In genomic region chr3:51983578-51984268, GRCh38 we compare ENCODE assay signal across 8 cellular contexts. TPM values are rescaled to one million over a fixed set of nuclear protein-coding genes. Genes with fewer than 3 reads are reported as not detected.
DNase-seq lines count a peak whose midpoint lies in the region; ATAC-seq and TF ChIP-seq lines count a peak whose summit lies in the region.

No MANE protein-coding gene starts in this region.

- H3K4me3 ChIP-seq in ACC112 (ENCODE audit: low read depth, low read length) (peak overlapping the region; percentile 85), LNCaP clone FGC (ENCODE audit: low read depth, low read length) (peak overlapping the region; percentile 66), colonic mucosa (peak overlapping the region; percentile 60), muscle layer of duodenum (ENCODE audit: low read depth in 1 of 2, low read length in 2 of 2) (peak overlapping the region; percentile 71 to 83)

- no peaks in the 10 kb centered on the region for H3K9me3 ChIP-seq in colonic mucosa
- H3K9me3 ChIP-seq in muscle layer of duodenum (ENCODE audit: control insufficient read depth in 1 of 2, low read length in 2 of 2): no peaks in the 10 kb centered on the region

- H3K36me3 ChIP-seq in ACC112 (ENCODE audit: insufficient read depth, low read length): no peaks in the 10 kb centered on the region
- no peaks in the 10 kb centered on the region for H3K36me3 ChIP-seq in colonic mucosa
- H3K36me3 ChIP-seq in muscle layer of duodenum (ENCODE audit: control insufficient read depth in 1 of 2, insufficient read depth in 2 of 2, low read length in 2 of 2): peaks cover 0 to 5% of the 10 kb centered on the region in 2 donors

- intact Hi-C loops in colonic mucosa (cut with DNase I): no loop called here

- peak overlapping the region; percentile 77 for H3K27ac ChIP-seq in ACC112 (ENCODE audit: low read depth, low read length)
- H3K27ac ChIP-seq in colonic mucosa: peak overlapping the region; percentile 99
- H3K27ac ChIP-seq in muscle layer of duodenum (ENCODE audit: low read length): peak overlapping the region; percentile 96

- peaks cover 13% of the 10 kb centered on the region for H3K79me2 ChIP-seq in ACC112 (ENCODE audit: control insufficient read depth, insufficient read depth, low read length, unreplicated experiment)

- ATAC-seq in GM21619 (IDR thresholded peaks at IDR 0.05; ENCODE audit: unreplicated experiment) (no peak), GM21515 (IDR thresholded peaks at IDR 0.05; ENCODE audit: unreplicated experiment) (no peak), HG02678 (IDR thresholded peaks at IDR 0.05; ENCODE audit: unreplicated experiment) (no peak)

- DNase-seq in LNCaP clone FGC (ENCODE audit: low read depth) (no peak), colonic mucosa (no peak), NCI-H146 treated with DMSO at 0.1 percent for 48 hours (lab: John Stamatoyannopoulos, UW; ENCODE audit: unreplicated experiment) (no peak)

- TF ChIP-seq CTCF in LNCaP clone FGC (IDR thresholded peaks at IDR 0.05; ENCODE audit: control insufficient read depth, extremely low read depth, insufficient read depth) (no peak), colonic mucosa (IDR thresholded peaks at IDR 0.05) (no peak)

- H3K27me3 ChIP-seq in ACC112 (ENCODE audit: insufficient read depth, low read length) (no peaks in the 10 kb centered on the region), colonic mucosa (no peaks in the 10 kb centered on the region), muscle layer of duodenum (ENCODE audit: low read depth, low read length) (no peaks in the 10 kb centered on the region)

- H3K9ac ChIP-seq in colonic mucosa (ENCODE audit: low read depth in 2 of 2, low read length in 2 of 2): peak overlapping the region; percentile 95 to 97

- no peak overlapping the region for H2AFZ ChIP-seq in ACC112 (ENCODE audit: low read length, unreplicated experiment)

- H3K4me1 ChIP-seq in ACC112 (ENCODE audit: control insufficient read depth, insufficient read depth, low read length, unreplicated experiment) (peaks cover 14% of the 10 kb centered on the region), colonic mucosa (peaks cover 13% of the 10 kb centered on the region), muscle layer of duodenum (ENCODE audit: control insufficient read depth in 1 of 2, insufficient read depth in 2 of 2, low read length in 2 of 2) (peaks cover 6 to 19% of the 10 kb centered on the region in 2 donors)

RNA-seq across cellular contexts. Expression of gene ACY1, which starts 0.4 kb away (rescaled TPM):
- total RNA-seq in colonic mucosa: 100 to 1,000 TPM; 137 to 153 TPM

RNA-seq across cellular contexts. Expression of gene ABHD14A, which starts 8.9 kb away (rescaled TPM):
- total RNA-seq in colonic mucosa: 1 to 10 TPM; 7.4 to 9.6 TPM

RNA-seq across cellular contexts. Expression of gene ABHD14B, which starts 9.9 kb away (rescaled TPM):
- 10 to 100 TPM; 64.9 to 72.2 TPM for total RNA-seq in colonic mucosa

RNA-seq across cellular contexts. Expression of gene RPL29, which starts 12.0 kb away (rescaled TPM):
- total RNA-seq in colonic mucosa: 1,000 to 10,000 TPM; 1,051 to 1,273 TPM

RNA-seq across cellular contexts. Expression of gene PCBP4, which starts 16.5 kb away (rescaled TPM):
- 10 to 100 TPM; 19.6 to 22.4 TPM for total RNA-seq in colonic mucosa
